ENCODE assay signal across 8 cellular contexts in the genomic region with DNA sequence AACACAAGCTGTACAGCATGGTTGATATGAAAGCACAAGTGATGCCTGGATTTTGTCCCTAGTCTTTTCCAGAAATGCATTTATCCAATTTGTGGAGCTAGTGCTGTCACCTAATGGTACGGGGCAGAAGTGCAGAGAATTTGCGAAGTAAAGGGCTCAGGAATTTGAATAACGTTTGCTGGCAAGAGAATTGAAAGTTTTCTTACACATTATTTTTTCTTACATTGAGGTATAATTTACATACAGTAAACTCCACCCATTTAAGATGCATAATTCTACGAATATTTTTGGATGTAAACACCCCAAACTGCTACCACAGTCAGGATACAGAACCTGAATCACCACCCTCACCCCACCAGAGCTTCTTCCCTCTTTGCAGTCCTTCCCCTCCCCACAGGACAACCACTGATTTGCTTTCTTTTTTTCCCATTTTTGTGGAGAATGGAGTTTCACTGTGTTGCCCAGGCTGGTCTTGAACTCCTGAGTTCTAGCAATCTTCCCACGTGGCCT. TPM values are rescaled to one million over a fixed set of nuclear protein-coding genes. Genes with fewer than 3 reads are reported as not detected.
DNase-seq lines count a peak whose midpoint lies in the region; ATAC-seq and TF ChIP-seq lines count a peak whose summit lies in the region.

No MANE protein-coding gene starts in this region.

- POLR2A ChIA-PET in CD4-positive, alpha-beta memory T cell (lab: Charles Lee; ENCODE audit: partially characterized antibody), result interaction anchor here (1.8 to 2.7 kb wide), 2 partner anchors 35 to 65 kb away, joined by 10 to 12 read pairs; no protein-coding TSS in a partner anchor

- H3K27me3 Mint-ChIP-seq in CD4-positive, alpha-beta memory T cell, result peaks cover 4% of the 10 kb centered on the region in 2 donors

- ATAC-seq in lung (ENCODE audit: insufficient read depth, low FRiP score), result no peak
- no peak for ATAC-seq in HG03045 (IDR thresholded peaks at IDR 0.05; ENCODE audit: unreplicated experiment)
- ATAC-seq in HG02981 (IDR thresholded peaks at IDR 0.05; ENCODE audit: unreplicated experiment), result no peak

- no peaks in the 10 kb centered on the region for H3K27me3 ChIP-seq in CD4-positive, alpha-beta memory T cell (ENCODE audit: insufficient read depth, low read length)
- no peaks in the 10 kb centered on the region for H3K27me3 ChIP-seq in lung (ENCODE audit: control insufficient read depth, insufficient read depth)

- CTCF ChIA-PET in CD4-positive, alpha-beta memory T cell (lab: Charles Lee; ENCODE audit: partially characterized antibody), result interaction anchor here (0.7 to 6.5 kb wide), 23 partner anchors 12 to 427 kb away, joined by 3 to 130 read pairs (median 4); partner anchors contain the start of gene CLEC4E

- intact Hi-C loops in CD4-positive, alpha-beta memory T cell (cut with micrococcal nuclease), result loop anchor here (1.0 kb wide), 1 partner anchor 65 kb away; no protein-coding TSS in a partner anchor

- DNase-seq in CD4-positive, alpha-beta memory T cell, result peak in 3 of 5 donors; percentile 2 to 10 (median 6)
- DNase-seq in GM19238 (ENCODE audit: insufficient read length, low spot score) (peak; percentile 13), NCI-H82 (lab: John Stamatoyannopoulos, UW) (peak; percentile 75), cerebellar cortex (ENCODE audit: low spot score) (peak; percentile 36), lung (ENCODE audit: low spot score) (no peak), NCI-H2196 treated with DMSO at 0.1 percent for 48 hours (lab: John Stamatoyannopoulos, UW; ENCODE audit: unreplicated experiment) (no peak)

- peaks cover 0 to 1% (median 0%) of the 10 kb centered on the region in 8 donors for H3K9me3 Mint-ChIP-seq in CD4-positive, alpha-beta memory T cell

- no peak overlapping the region for H3K27ac ChIP-seq in CD4-positive, alpha-beta memory T cell (ENCODE audit: low read depth, low read length)
- H3K27ac ChIP-seq in lung (ENCODE audit: low read depth in 1 of 2, low read length in 1 of 2), result no peak overlapping the region

- H3K9me3 ChIP-seq in CD4-positive, alpha-beta memory T cell (ENCODE audit: control insufficient read depth in 1 of 2, low read length in 2 of 2), result no peaks in the 10 kb centered on the region
- H3K9me3 ChIP-seq in lung (ENCODE audit: control insufficient read depth in 2 of 2, insufficient read depth in 1 of 2, low read length in 1 of 2), result no peaks in the 10 kb centered on the region

- H3K36me3 ChIP-seq in CD4-positive, alpha-beta memory T cell (ENCODE audit: insufficient read depth, low read length), result no peaks in the 10 kb centered on the region
- H3K36me3 ChIP-seq in lung (ENCODE audit: control insufficient read depth in 2 of 2, insufficient read depth in 2 of 2, low read length in 2 of 2), result no peaks in the 10 kb centered on the region

- WGBS in lung, 2 donors, result 14 to 16% methylated on average over 5 of the region's 5 CpGs

- H3K36me3 Mint-ChIP-seq in CD4-positive, alpha-beta memory T cell, result no peaks in the 10 kb centered on the region

- peak overlapping the region in 3 of 7 donors; percentile 3 to 57 (median 38) for H3K27ac Mint-ChIP-seq in CD4-positive, alpha-beta memory T cell

- H3K4me3 Mint-ChIP-seq in CD4-positive, alpha-beta memory T cell, result peak overlapping the region; percentile 52 to 80 (median 72)

- H3K4me3 ChIP-seq in CD4-positive, alpha-beta memory T cell (ENCODE audit: low read length in 2 of 2), result no peak overlapping the region
- H3K4me3 ChIP-seq in lung, result no peak overlapping the region

- peak; percentile 38 for TF ChIP-seq CTCF in lung (IDR thresholded peaks at IDR 0.05; ENCODE audit: control extremely low read depth, extremely low read depth)

- peaks cover 5% of the 10 kb centered on the region for H3K4me1 ChIP-seq in CD4-positive, alpha-beta memory T cell (ENCODE audit: insufficient read depth, low read length)
- H3K4me1 ChIP-seq in lung (ENCODE audit: control insufficient read depth in 2 of 2, insufficient read depth in 2 of 2, low read length in 2 of 2), result no peaks in the 10 kb centered on the region

- H3K4me1 Mint-ChIP-seq in CD4-positive, alpha-beta memory T cell, result peaks cover 10 to 21% (median 15%) of the 10 kb centered on the region in 4 donors

RNA-seq across cellular contexts. Expression of gene AICDA, which starts 3.5 kb away (rescaled TPM):
- not detected for total RNA-seq in CD4-positive, alpha-beta memory T cell
- not detected for polyA plus RNA-seq in CD4-positive, alpha-beta memory T cell
- total RNA-seq in lung, result under 1 TPM; 0.46 to 0.58 TPM
- polyA plus RNA-seq in lung, result under 1 TPM; 0.10 to 0.14 TPM

RNA-seq across cellular contexts. Expression of gene MFAP5, which starts 53.5 kb away (rescaled TPM):
- total RNA-seq in CD4-positive, alpha-beta memory T cell, result not detected
- polyA plus RNA-seq in CD4-positive, alpha-beta memory T cell, result not detected
- 10 to 100 TPM in 1 of 2 donors, 1 to 10 TPM in 1; 4.4 to 10.0 TPM for total RNA-seq in lung
- 1 to 10 TPM; 1.6 to 2.6 TPM for polyA plus RNA-seq in lung

Comparison
In these comparisons a context has a peak if more than half of its experiments do, and no peak if none do; other contexts are left out.
1. DNase-seq: peak in CD4-positive, alpha-beta memory T cell (3 of 5), GM19238 (single experiment), NCI-H82 (single experiment) and cerebellar cortex (single experiment); none in lung (single experiment) and NCI-H2196 treated with DMSO at 0.1 percent for 48 hours (single experiment).
2. RNA of gene MFAP5, which starts 53.5 kb away (total RNA-seq): 4.4 to 10.0 TPM in lung; not detected in CD4-positive, alpha-beta memory T cell; every median in the first group is over 4 times any median in the second.